Comparison of ENCODE assay signal across 24 cellular contexts in the genomic region with DNA sequence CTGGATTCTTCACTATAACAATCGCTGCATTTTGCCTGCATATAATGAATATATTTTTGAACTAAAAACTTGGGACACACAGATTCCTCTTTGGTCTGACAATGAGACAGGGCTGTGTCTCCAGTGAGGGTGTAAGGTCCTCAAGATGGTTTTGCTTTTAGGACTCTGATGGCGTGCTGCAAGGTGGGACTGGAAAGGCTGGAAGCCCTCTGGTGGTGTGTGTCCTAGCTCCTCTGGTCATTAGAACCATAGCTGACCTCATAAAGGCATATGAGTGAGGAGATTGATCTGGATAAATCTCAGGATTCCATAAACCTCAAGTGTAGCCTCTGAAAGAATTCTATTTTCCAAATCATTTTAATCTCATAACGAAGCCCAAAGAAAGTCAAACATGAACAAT.
DNase-seq lines count a peak whose midpoint lies in the region; ATAC-seq and TF ChIP-seq lines count a peak whose summit lies in the region.
"Had no signal": no experiment of that assay in that cellular context is flagged by ENCODE, and none has a peak within 500 bp of the region (broad histone marks: within the 10 kb centered on the region; RNA-seq: fewer than 3 reads in every experiment).

No MANE protein-coding gene starts in this region.

- H2BK15ac ChIP-seq in IMR-90 (ENCODE audit: low read depth, low read length): no peak overlapping the region

- H3K9me3 Mint-ChIP-seq in progenitor cell of endocrine pancreas (ENCODE audit: low read depth) (no peaks in the 10 kb centered on the region), neural progenitor cell (no peaks in the 10 kb centered on the region)
- H3K9me3 Mint-ChIP-seq: CD4-positive, CD25-positive, alpha-beta regulatory T cell; H9; IgD-negative memory B cell had no signal

- POLR2A ChIA-PET in IMR-90 (lab: Charles Lee; ENCODE audit: unreplicated experiment): interaction anchor here (0.6 kb wide), 1 partner anchor 157 kb away, joined by 4 read pairs; no protein-coding TSS in a partner anchor

- H3K4me1 ChIP-seq in IMR-90 (ENCODE audit: control insufficient read depth, insufficient read depth, low read length) (peaks cover 8% of the 10 kb centered on the region), neural progenitor cell (peaks cover 4% of the 10 kb centered on the region), mammary epithelial cell (ENCODE audit: insufficient read depth, low read length) (peaks cover 24% of the 10 kb centered on the region), aorta (ENCODE audit: control insufficient read depth in 1 of 2, insufficient read depth in 2 of 2, low read length in 2 of 2) (no peaks in the 10 kb centered on the region)

- H3K9me1 ChIP-seq in IMR-90 (ENCODE audit: insufficient read depth, low read length): peaks cover 7% of the 10 kb centered on the region

- ATAC-seq in IMR-90 (ENCODE audit: low read depth) (no peak), HG03521 (IDR thresholded peaks at IDR 0.05; ENCODE audit: unreplicated experiment) (no peak), aorta (ENCODE audit: low FRiP score) (no peak)

- H3K36me3 Mint-ChIP-seq in progenitor cell of endocrine pancreas (ENCODE audit: insufficient read depth) (no peaks in the 10 kb centered on the region), neural progenitor cell (no peaks in the 10 kb centered on the region)
- H3K36me3 Mint-ChIP-seq: IgD-negative memory B cell had no signal

- H3K4me3 Mint-ChIP-seq in progenitor cell of endocrine pancreas (ENCODE audit: low read depth): no peak overlapping the region
- no peak overlapping the region for H3K4me3 Mint-ChIP-seq in neural progenitor cell
- H3K4me3 Mint-ChIP-seq: CD4-positive, CD25-positive, alpha-beta regulatory T cell; H9 had no signal

- H3K36me3 ChIP-seq in IMR-90 (ENCODE audit: control insufficient read depth, insufficient read depth, low read length) (no peaks in the 10 kb centered on the region), neural progenitor cell (no peaks in the 10 kb centered on the region), mammary epithelial cell (ENCODE audit: insufficient read depth, low read length) (no peaks in the 10 kb centered on the region), aorta (ENCODE audit: control insufficient read depth in 1 of 2, insufficient read depth in 2 of 2, low read length in 1 of 2) (peaks cover 0 to 2% of the 10 kb centered on the region in 2 donors)
- H3K36me3 ChIP-seq: BLaER1, SJSA1 had no signal

- dilution Hi-C loops in IMR-90 (cut with HindIII; ENCODE audit: low sequenced_read_pairs, unreplicated experiment): no loop called here
- dilution Hi-C loops in mammary epithelial cell (cut with HindIII; ENCODE audit: low sequenced_read_pairs): no loop called here

- H3K4ac ChIP-seq in IMR-90 (ENCODE audit: low read depth, low read length): 0 out of 2 replicates have a peak overlapping the region, but pooled peaks have one; percentile 47

- WGBS in IMR-90 (ENCODE audit: extremely low coverage in 2 of 2, insufficient read length in 1 of 2), 2 experiments: 100% methylated on average over 1 of the region's 3 CpGs; no CpG with 5 or more reads in 1 of the 2 experiments
- 97% methylated on average over 3 of the region's 3 CpGs for WGBS in mammary epithelial cell (ENCODE audit: low coverage, missing lambda C conversion rate)
- WGBS in aorta, 2 donors: 94 to 96% methylated on average over 3 of the region's 3 CpGs

- H3K27me3 Mint-ChIP-seq in progenitor cell of endocrine pancreas (no peaks in the 10 kb centered on the region), neural progenitor cell (ENCODE audit: insufficient read depth, low read depth) (peaks cover 5% of the 10 kb centered on the region)
- H3K27me3 Mint-ChIP-seq: CD4-positive, CD25-positive, alpha-beta regulatory T cell; IgD-negative memory B cell had no signal

- H3K79me1 ChIP-seq in IMR-90 (ENCODE audit: low read depth in 1 of 2, low read length in 2 of 2): no peaks in the 10 kb centered on the region

- in situ Hi-C loops in IMR-90 (cut with MboI; ENCODE audit: low sequenced_read_pairs): no loop called here
- in situ Hi-C loops in mammary epithelial cell (cut with MboI; ENCODE audit: low sequenced_read_pairs in 2 of 2): loop anchor here in 1 of 2 donors (25.0 kb wide), 1 partner anchor 148 kb away; no protein-coding TSS in a partner anchor

- H3K9ac ChIP-seq in IMR-90 (ENCODE audit: low read depth, low read length) (no peak overlapping the region), neural progenitor cell (no peak overlapping the region), mammary epithelial cell (ENCODE audit: insufficient read depth, low read length) (no peak overlapping the region)
- H3K9ac ChIP-seq: BLaER1 had no signal

- no peaks in the 10 kb centered on the region for H3K27me3 ChIP-seq in IMR-90 (ENCODE audit: control insufficient read depth, insufficient read depth, low read length)
- no peaks in the 10 kb centered on the region for H3K27me3 ChIP-seq in neural progenitor cell
- no peaks in the 10 kb centered on the region for H3K27me3 ChIP-seq in mammary epithelial cell (ENCODE audit: insufficient read depth, low read length)
- H3K27me3 ChIP-seq in aorta (ENCODE audit: control insufficient read depth in 1 of 2, insufficient read depth in 2 of 2, low read length in 1 of 2): no peaks in the 10 kb centered on the region
- H3K27me3 ChIP-seq: BLaER1, SJSA1 had no signal

- H2BK20ac ChIP-seq in IMR-90 (ENCODE audit: low read depth, low read length): no peak overlapping the region

- TF ChIP-seq CTCF in IMR-90 (conservative IDR thresholded peaks at IDR 0.05; ENCODE audit: low read depth, low read length): no peak
- TF ChIP-seq CTCF in VCaP (conservative IDR thresholded peaks at IDR 0.05): no peak
- no peak for TF ChIP-seq CTCF in progenitor cell of endocrine pancreas (IDR thresholded peaks at IDR 0.05; ENCODE audit: unreplicated experiment)
- TF ChIP-seq CTCF in neural progenitor cell (IDR thresholded peaks at IDR 0.05): no peak
- TF ChIP-seq CTCF in mammary epithelial cell (conservative IDR thresholded peaks at IDR 0.05 in 1 of 2, IDR thresholded peaks at IDR 0.05 in 1 of 2; ENCODE audit: extremely low read depth in 1 of 2, insufficient read depth in 1 of 2, low read depth in 1 of 2, low read length in 2 of 2): no peak

- no peaks in the 10 kb centered on the region for H3K79me2 ChIP-seq in neural progenitor cell (ENCODE audit: low read depth)
- H3K79me2 ChIP-seq in mammary epithelial cell (ENCODE audit: insufficient read depth, low read length): no peaks in the 10 kb centered on the region

- no peak overlapping the region; the same call in 1 of the 2 replicates for H2AK5ac ChIP-seq in IMR-90 (ENCODE audit: low read depth, low read length)

- TF ChIP-seq RAD21 in IMR-90 (IDR thresholded peaks at IDR 0.05; ENCODE audit: low read length): no peak

- peak overlapping the region; percentile 19; the same call in 1 of the 2 replicates for H2BK120ac ChIP-seq in IMR-90 (ENCODE audit: low read depth, low read length)

- no peak overlapping the region for H3K56ac ChIP-seq in IMR-90 (ENCODE audit: extremely low read depth, insufficient read depth, low read length)

- no peak overlapping the region for H2AK9ac ChIP-seq in IMR-90 (replicated peaks; ENCODE audit: low read depth, low read length, poor library complexity)

- H3K27ac Mint-ChIP-seq in progenitor cell of endocrine pancreas: peak overlapping the region; percentile 33
- no peak overlapping the region for H3K27ac Mint-ChIP-seq in neural progenitor cell
- H3K27ac Mint-ChIP-seq: H9 had no signal

- intact Hi-C loops in IMR-90 (cut with micrococcal nuclease): no loop called here
- intact Hi-C loops in mammary epithelial cell (cut with micrococcal nuclease): no loop called here
- intact Hi-C loops in aorta (cut with DNase I): no loop called here

- no peaks in the 10 kb centered on the region for H3F3A ChIP-seq in neural progenitor cell (ENCODE audit: low read depth)

- no peak overlapping the region for H2BK5ac ChIP-seq in IMR-90 (ENCODE audit: low read depth, low read length, poor library complexity, severe bottlenecking)

- H2AFZ ChIP-seq in IMR-90 (replicated peaks; ENCODE audit: low read length, poor library complexity) (peak overlapping the region; percentile 5), neural progenitor cell (replicated peaks) (no peak overlapping the region), mammary epithelial cell (ENCODE audit: low read depth, low read length) (no peak overlapping the region)
- H2AFZ ChIP-seq: PC-9 had no signal

- H3K4me3 ChIP-seq in IMR-90 (ENCODE audit: insufficient read depth, low read depth, low read length) (no peak overlapping the region), neural progenitor cell (no peak overlapping the region), mammary epithelial cell (replicated peaks in 1 of 3; ENCODE audit: insufficient read depth in 1 of 3, low read depth in 2 of 3, low read length in 3 of 3) (no peak overlapping the region), aorta (ENCODE audit: low read length in 2 of 2) (no peak overlapping the region)
- H3K4me3 ChIP-seq: BLaER1, PC-9, SJSA1 had no signal

- H3K4me1 Mint-ChIP-seq in progenitor cell of endocrine pancreas (ENCODE audit: low read depth) (peaks cover 1% of the 10 kb centered on the region), neural progenitor cell (peaks cover 16% of the 10 kb centered on the region)

- peak overlapping the region; percentile 39; the same call in 1 of the 2 replicates for H3K18ac ChIP-seq in IMR-90 (ENCODE audit: low read depth, low read length)

- no peak for TF ChIP-seq POLR2A in IMR-90 (IDR thresholded peaks at IDR 0.05; ENCODE audit: low read depth, low read length)

- H4K20me1 ChIP-seq in IMR-90 (ENCODE audit: insufficient read depth, low read length) (no peaks in the 10 kb centered on the region), neural progenitor cell (ENCODE audit: low read depth) (no peaks in the 10 kb centered on the region), mammary epithelial cell (ENCODE audit: insufficient read depth, low read length) (no peaks in the 10 kb centered on the region)
- H4K20me1 ChIP-seq: BLaER1 had no signal

- H3K14ac ChIP-seq in IMR-90 (replicated peaks; ENCODE audit: low read depth, low read length): no peak overlapping the region

- H3K4me2 ChIP-seq in IMR-90 (ENCODE audit: low read depth, low read length) (no peak overlapping the region), neural progenitor cell (no peak overlapping the region), mammary epithelial cell (ENCODE audit: insufficient read depth, low read depth, low read length) (no peak overlapping the region)
- H3K4me2 ChIP-seq: BLaER1, PC-9 had no signal

- no peak overlapping the region for H4K91ac ChIP-seq in IMR-90 (ENCODE audit: insufficient read depth, low read depth, low read length)

- BruUV-seq in IMR-90 (replicated peaks; lab: Mats Ljungman, UMichigan) (no TSS peak), mammary epithelial cell (replicated peaks; lab: Mats Ljungman, UMichigan) (no TSS peak)

- CTCF ChIA-PET in IMR-90 (lab: Yijun Ruan, JAX) (no interaction called here), mammary epithelial cell (lab: Charles Lee; ENCODE audit: low non-redundant PET) (no interaction called here)

- DNase-seq in IMR-90: no peak
- peak; percentile 19 for DNase-seq in islet precursor cell
- no peak for DNase-seq in progenitor cell of endocrine pancreas (ENCODE audit: low spot score, unreplicated experiment)
- DNase-seq in neural progenitor cell (ENCODE audit: low spot score): no peak
- DNase-seq in mammary epithelial cell: no peak
- no peak for DNase-seq in aorta
- DNase-seq: CD4-positive, CD25-positive, alpha-beta regulatory T cell; DMS153; DND-41; H9; NCI-H1048; NCI-H1417; NCI-H1694; NCI-H2029 treated with DMSO at 0.1 percent for 48 hours; NCI-H446 treated with DMSO at 0.1 percent for 48 hours; NCI-H526; PC-9; Right ventricle myocardium superior; RPMI8226 had no signal

- H3K27ac ChIP-seq in IMR-90 (ENCODE audit: insufficient read depth, low read length) (no peak overlapping the region), VCaP (peak overlapping the region; percentile 85), neural progenitor cell (no peak overlapping the region), mammary epithelial cell (ENCODE audit: insufficient read depth, low read depth, low read length) (no peak overlapping the region), aorta (ENCODE audit: low read depth in 1 of 2, low read length in 2 of 2) (no peak overlapping the region)
- H3K27ac ChIP-seq: BLaER1, PC-9, SJSA1 had no signal

- H3K23ac ChIP-seq in IMR-90 (ENCODE audit: low read depth, low read length): 0 out of 2 replicates have a peak overlapping the region, but pooled peaks have one; percentile 34

- H4K5ac ChIP-seq in IMR-90 (ENCODE audit: low read depth, low read length): no peak overlapping the region; the same call in 1 of the 2 replicates

- H4K8ac ChIP-seq in IMR-90 (ENCODE audit: low read depth in 2 of 2, low read length in 2 of 2): no peak overlapping the region

- H3K9me3 ChIP-seq in IMR-90 (ENCODE audit: control insufficient read depth, insufficient read depth, low read length) (no peaks in the 10 kb centered on the region), neural progenitor cell (ENCODE audit: low read depth) (no peaks in the 10 kb centered on the region), mammary epithelial cell (replicated peaks; ENCODE audit: insufficient read depth, low read length) (no peaks in the 10 kb centered on the region), aorta (ENCODE audit: control insufficient read depth, low read length) (no peaks in the 10 kb centered on the region)
- H3K9me3 ChIP-seq: BLaER1, SJSA1 had no signal
